In genomic region chr11:131845255-131845654, GRCh38 we compare ENCODE assay signal across 1 cellular context.
A peak's percentile ranks its signal among the peaks of the same experiment; 100 is the strongest.
TF ChIP-seq lines count a peak whose summit lies in the region.

No MANE protein-coding gene starts in this region.

TF ChIP-seq in H1, 55 proteins besides CTCF, POLR2A, EP300 and RAD21 (continued from another document):
- peak; percentile 25 for TF ChIP-seq CHD7 (IDR thresholded peaks at IDR 0.05; ENCODE audit: insufficient replicate concordance, low read length)
- 0 out of 2 replicates have a peak, but pooled peaks have one; percentile 11 for TF ChIP-seq YY1 (IDR thresholded peaks at IDR 0.05; ENCODE audit: low read depth, low read length)
TF ChIP-seq in H1: peak in this region for 5.
